Comparison of ENCODE assay signal across 25 cellular contexts in the genomic region with DNA sequence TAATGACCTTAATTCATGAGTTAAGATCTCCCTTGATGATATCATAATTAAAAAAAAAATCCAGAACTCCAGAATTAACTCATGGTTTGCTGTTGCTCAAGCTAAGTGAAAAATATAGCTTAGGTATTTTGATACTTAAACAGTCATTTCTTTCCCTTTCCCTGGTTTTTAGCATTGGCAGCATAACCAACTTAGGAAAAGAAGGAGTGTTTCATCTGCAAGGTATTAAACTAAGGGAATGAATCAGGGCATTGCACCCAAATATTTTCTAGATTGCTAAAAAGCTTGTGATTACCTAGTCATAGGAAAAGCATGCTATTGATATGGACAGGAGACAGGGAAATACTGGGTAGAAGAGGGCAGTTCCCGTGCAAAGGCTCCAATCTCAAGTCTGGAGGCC.
DNase-seq lines count a peak whose midpoint lies in the region; FAIRE-seq and TF ChIP-seq lines count a peak whose summit lies in the region.
"Had no signal": no experiment of that assay in that cellular context is flagged by ENCODE, and none has a peak within 500 bp of the region (broad histone marks: within the 10 kb centered on the region; RNA-seq: fewer than 3 reads in every experiment).

No MANE protein-coding gene starts in this region.

- DNase-seq in EH (ENCODE audit: low read depth) = peak; percentile 53
- peak; percentile 73 for DNase-seq in NCI-H226
- peak; percentile 14 for DNase-seq in choroid plexus epithelial cell (ENCODE audit: low read depth)
- DNase-seq in kidney epithelial cell (ENCODE audit: low read depth) = peak; percentile 18
- DNase-seq in NCI-H446 (lab: John Stamatoyannopoulos, UW) = no peak
- no peak for DNase-seq in GM12891 (ENCODE audit: insufficient read length, low spot score)
- no peak for DNase-seq in NCI-H2227 treated with DMSO at 0.1 percent for 48 hours (lab: John Stamatoyannopoulos, UW)
- no peak for DNase-seq in NCI-H146 treated with DMSO at 0.1 percent for 48 hours (lab: John Stamatoyannopoulos, UW; ENCODE audit: unreplicated experiment)
- DNase-seq: activated CD4-positive, alpha-beta T cell treated with anti-CD3 and anti-CD28 coated beads, Interleukin-2, amount 50 U/mL, for 48 hours; activated CD4-positive, CD25-positive, alpha-beta regulatory T cell; activated CD8-positive, alpha-beta memory T cell treated with anti-CD3 and anti-CD28 coated beads, Interleukin-2, amount 50 U/mL, for 4 hours; CD4-positive, CD25-positive, alpha-beta regulatory T cell; effector CD8-positive, alpha-beta T cell; glutamatergic neuron; left colon; mesendoderm; NCI-H1105 treated with DMSO at 0.1 percent for 48 hours; NCI-H2029 treated with DMSO at 0.1 percent for 48 hours; nucleus accumbens; psoas muscle; T1000 had no signal

- no peak for TF ChIP-seq CTCF in choroid plexus epithelial cell (conservative IDR thresholded peaks at IDR 0.05; ENCODE audit: low read depth, low read length)
- TF ChIP-seq CTCF in kidney epithelial cell (IDR thresholded peaks at IDR 0.05; ENCODE audit: insufficient read depth, low read length, poor library complexity, severe bottlenecking) = no peak

- no peaks in the 10 kb centered on the region for H3K36me3 ChIP-seq in kidney epithelial cell (ENCODE audit: control insufficient read depth, insufficient read depth, low read length)
- H3K36me3 ChIP-seq: ascending aorta, esophagus muscularis mucosa had no signal

- H3K4me3 ChIP-seq in choroid plexus epithelial cell (ENCODE audit: low read depth, low read length) = no peak overlapping the region
- H3K4me3 ChIP-seq in kidney epithelial cell (ENCODE audit: low read depth, low read length) = no peak overlapping the region
- H3K4me3 ChIP-seq: ascending aorta, esophagus muscularis mucosa, K562, psoas muscle had no signal

- TF ChIP-seq POLR2A in GM12891 (IDR thresholded peaks at IDR 0.05; ENCODE audit: low read depth, low read length) = no peak

- FAIRE-seq in GM12891 (lab: Jason Lieb, UNC) = no peak
- FAIRE-seq: K562, urothelium cell line had no signal

- no peaks in the 10 kb centered on the region for H3K27me3 ChIP-seq in kidney epithelial cell (ENCODE audit: control insufficient read depth, insufficient read depth, low read length)
- H3K27me3 ChIP-seq: ascending aorta, esophagus muscularis mucosa had no signal

TF ChIP-seq in GM12891, 5 proteins besides CTCF, POLR2A, EP300 and RAD21:
- TF ChIP-seq POU2F2 (IDR thresholded peaks at IDR 0.05; ENCODE audit: low read depth, low read length) (no peak), TAF1 (IDR thresholded peaks at IDR 0.05; ENCODE audit: low read depth, low read length) (no peak), PAX5 (IDR thresholded peaks at IDR 0.05; ENCODE audit: insufficient read depth, low read length, severe bottlenecking) (no peak), SPI1 (IDR thresholded peaks at IDR 0.05; ENCODE audit: low read depth, low read length) (no peak), POLR2AphosphoS5 (IDR thresholded peaks at IDR 0.05; ENCODE audit: low read depth, low read length) (no peak)

Comparison
In these comparisons a context has a peak if more than half of its experiments do, and no peak if none do; other contexts are left out.
1. DNase-seq: peak in EH (single experiment), NCI-H226 (single experiment), choroid plexus epithelial cell (single experiment) and kidney epithelial cell (single experiment); none in NCI-H446 (0 of 2), GM12891 (single experiment), NCI-H2227 treated with DMSO at 0.1 percent for 48 hours (single experiment) and NCI-H146 treated with DMSO at 0.1 percent for 48 hours (single experiment).